12 cellular contexts compared by ENCODE assay signal in the genomic region with DNA sequence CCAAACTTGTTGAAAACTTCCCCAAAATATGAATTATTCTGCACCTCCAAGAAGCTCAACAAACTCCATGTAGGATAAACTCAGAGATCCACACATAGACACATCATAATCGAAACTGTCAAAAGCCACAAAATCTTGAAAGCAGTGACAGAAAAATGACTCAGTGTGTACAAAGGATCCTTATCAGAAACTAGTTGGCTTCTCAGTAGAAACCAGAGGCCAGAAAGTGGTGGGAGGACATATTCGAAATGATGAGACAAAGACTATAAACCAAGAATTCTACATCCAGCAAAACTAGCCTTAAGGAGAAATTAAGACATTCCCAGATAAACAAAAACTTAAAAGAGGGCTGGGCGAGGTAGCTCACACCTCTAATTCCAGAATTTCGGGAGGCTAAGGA. TPM values are rescaled to one million over a fixed set of nuclear protein-coding genes. Genes with fewer than 3 reads are reported as not detected.
DNase-seq lines count a peak whose midpoint lies in the region; ATAC-seq and TF ChIP-seq lines count a peak whose summit lies in the region.
"Had no signal": no experiment of that assay in that cellular context is flagged by ENCODE, and none has a peak within 500 bp of the region (broad histone marks: within the 10 kb centered on the region; RNA-seq: fewer than 3 reads in every experiment).

No MANE protein-coding gene starts in this region.

- ATAC-seq in activated T-helper 17 cell treated with anti-CD3 and anti-CD28 coated beads, Interleukin-2, amount 50 U/mL, for 72 hours (replicated peaks): peak; percentile 80
- ATAC-seq in HG02973 (IDR thresholded peaks at IDR 0.05; ENCODE audit: unreplicated experiment): no peak
- ATAC-seq: left lobe of liver had no signal

- peak overlapping the region; percentile 3 for H3K4me3 Mint-ChIP-seq in activated T-cell treated with anti-CD3 and anti-CD28 coated beads, Interleukin-2, amount 50 U/mL, for 24 hours
- peak overlapping the region; percentile 44 for H3K4me3 Mint-ChIP-seq in activated T-helper 17 cell treated with anti-CD3 and anti-CD28 coated beads, Interleukin-2, amount 50 U/mL, for 72 hours
- H3K4me3 Mint-ChIP-seq in nephron progenitor cell: no peak overlapping the region

- no peak for TF ChIP-seq CTCF in nephron progenitor cell (IDR thresholded peaks at IDR 0.05)
- no peak for TF ChIP-seq CTCF in GM10248 (IDR thresholded peaks at IDR 0.05; ENCODE audit: control extremely low read depth, extremely low read depth, low read depth, missing control alignments)

- CTCF ChIA-PET in GM10248 (lab: Yijun Ruan, JAX): interaction anchor here (0.9 to 1.9 kb wide), 2 partner anchors 25 to 147 kb away, joined by 3 to 6 read pairs; no protein-coding TSS in a partner anchor

- H3K27ac Mint-ChIP-seq in activated T-cell treated with anti-CD3 and anti-CD28 coated beads, Interleukin-2, amount 50 U/mL, for 24 hours: peak overlapping the region; percentile 80
- H3K27ac Mint-ChIP-seq in activated T-helper 17 cell treated with anti-CD3 and anti-CD28 coated beads, Interleukin-2, amount 50 U/mL, for 72 hours: peak overlapping the region; percentile 82
- peak overlapping the region; percentile 62 for H3K27ac Mint-ChIP-seq in nephron progenitor cell

- POLR2A ChIA-PET in GM10248 (lab: Yijun Ruan, JAX): interaction anchor here (0.6 kb wide), 1 partner anchor 132 kb away, joined by 3 read pairs; no protein-coding TSS in a partner anchor

- peaks cover 96% of the 10 kb centered on the region for H3K36me3 Mint-ChIP-seq in activated T-cell treated with anti-CD3 and anti-CD28 coated beads, Interleukin-2, amount 50 U/mL, for 24 hours (ENCODE audit: low read depth)
- H3K36me3 Mint-ChIP-seq in activated T-helper 17 cell treated with anti-CD3 and anti-CD28 coated beads, Interleukin-2, amount 50 U/mL, for 72 hours (ENCODE audit: low read depth): peaks cover 99% of the 10 kb centered on the region
- peaks cover 84% of the 10 kb centered on the region for H3K36me3 Mint-ChIP-seq in nephron progenitor cell (ENCODE audit: low read depth)

- no peaks in the 10 kb centered on the region for H3K27me3 Mint-ChIP-seq in activated T-cell treated with anti-CD3 and anti-CD28 coated beads, Interleukin-2, amount 50 U/mL, for 24 hours
- no peaks in the 10 kb centered on the region for H3K27me3 Mint-ChIP-seq in activated T-helper 17 cell treated with anti-CD3 and anti-CD28 coated beads, Interleukin-2, amount 50 U/mL, for 72 hours
- H3K27me3 Mint-ChIP-seq in nephron progenitor cell (ENCODE audit: low read depth, poor library complexity): no peaks in the 10 kb centered on the region

- H3K4me1 Mint-ChIP-seq in activated T-cell treated with anti-CD3 and anti-CD28 coated beads, Interleukin-2, amount 50 U/mL, for 24 hours (ENCODE audit: low read depth): peaks cover 46% of the 10 kb centered on the region
- peaks cover 19% of the 10 kb centered on the region for H3K4me1 Mint-ChIP-seq in activated T-helper 17 cell treated with anti-CD3 and anti-CD28 coated beads, Interleukin-2, amount 50 U/mL, for 72 hours
- H3K4me1 Mint-ChIP-seq in nephron progenitor cell: no peaks in the 10 kb centered on the region

- peaks cover 8% of the 10 kb centered on the region for H3K9me3 Mint-ChIP-seq in activated T-cell treated with anti-CD3 and anti-CD28 coated beads, Interleukin-2, amount 50 U/mL, for 24 hours
- H3K9me3 Mint-ChIP-seq in activated T-helper 17 cell treated with anti-CD3 and anti-CD28 coated beads, Interleukin-2, amount 50 U/mL, for 72 hours: peaks cover 5% of the 10 kb centered on the region
- no peaks in the 10 kb centered on the region for H3K9me3 Mint-ChIP-seq in nephron progenitor cell

- DNase-seq in activated T-cell treated with anti-CD3 and anti-CD28 coated beads, Interleukin-2, amount 50 U/mL, for 24 hours: no peak
- no peak for DNase-seq in activated T-cell treated with anti-CD3 and anti-CD28 coated beads, Interleukin-2, amount 50 U/mL, for 1 hour
- DNase-seq in LHCN-M2 (ENCODE audit: low read depth) (peak; percentile 4), nephron progenitor cell (no peak), GM10248 (ENCODE audit: extremely low spot score) (no peak), NCI-H2227 (lab: John Stamatoyannopoulos, UW; ENCODE audit: unreplicated experiment) (no peak)
- DNase-seq: activated CD8-positive, alpha-beta memory T cell treated with anti-CD3 and anti-CD28 coated beads, Interleukin-2, amount 50 U/mL, for 48 hours; DMS79 treated with DMSO at 0.1 percent for 48 hours; NCI-H2081 had no signal

RNA-seq across cellular contexts. Expression of gene MCMBP, which starts 38.5 kb away (rescaled TPM):
- 68.0 and 80.1 TPM in 2 replicates for total RNA-seq in LHCN-M2 (2014; rRNA removed)
- 28.0 TPM for polyA plus RNA-seq in LHCN-M2 (2012)
- total RNA-seq in activated T-helper 17 cell treated with anti-CD3 and anti-CD28 coated beads, Interleukin-2, amount 50 U/mL, for 72 hours: 10 to 100 TPM; 61.2 to 98.8 TPM

RNA-seq across cellular contexts. Expression of gene SEC23IP, which starts 58.3 kb away (rescaled TPM):
- 24.2 and 28.5 TPM in 2 replicates for total RNA-seq in LHCN-M2 (2014; rRNA removed)
- polyA plus RNA-seq in LHCN-M2 (2012): 26.1 TPM
- total RNA-seq in activated T-helper 17 cell treated with anti-CD3 and anti-CD28 coated beads, Interleukin-2, amount 50 U/mL, for 72 hours: 10 to 100 TPM; 53.9 to 97.4 TPM
